10 cellular contexts compared by ENCODE assay signal in genomic region chr6:83481938-83482337, GRCh38. TPM values are rescaled to one million over a fixed set of nuclear protein-coding genes. Genes with fewer than 3 reads are reported as not detected.
"Had no signal": no experiment of that assay in that cellular context is flagged by ENCODE, and none has a peak within 500 bp of the region (broad histone marks: within the 10 kb centered on the region; RNA-seq: fewer than 3 reads in every experiment).

No MANE protein-coding gene starts in this region.

RNA-seq across cellular contexts. Expression of gene PRSS35, which starts 30.4 kb away (rescaled TPM):
- total RNA-seq: activated naive CD4-positive, alpha-beta T cell treated with anti-CD3 and anti-CD28 coated beads for 36 hours; activated naive CD4-positive, alpha-beta T cell treated with anti-CD3 and anti-CD28 coated beads, Interleukin-2, amount 50 U/mL, for 72 hours; activated naive CD8-positive, alpha-beta T cell treated with anti-CD3 and anti-CD28 coated beads for 36 hours; activated T-cell treated with anti-CD3 and anti-CD28 coated beads, Interleukin-2, amount 50 U/mL, for 4 hours; activated T-cell treated with anti-CD3 and anti-CD28 coated beads, Interleukin-2, amount 50 U/mL, for 72 hours; activated T-helper 1 cell treated with anti-CD3 and anti-CD28 coated beads, Interleukin-12 subunit alpha, Interleukin-12 subunit beta, Interleukin-2, Interleukin-4 antibody, amounts not matched to agents 30 ng/mL and 10 ng/mL and 1 ng/mL, durations not matched to agents 14 hours and 24 hours and 36 hours; activated T-helper 17 cell treated with anti-CD3 and anti-CD28 coated beads, Interleukin-2, amount 50 U/mL, for 72 hours; activated T-helper 2 cell treated with anti-CD3 and anti-CD28 coated beads, Interferon-gamma antibody, Interleukin-2, Interleukin-4, amounts not matched to agents 10 μg/mL and 5 μg/mL and 100 μg/mL, durations not matched to agents 14 hours and 24 hours and 36 hours; breast epithelium; bronchial epithelial cell had no signal

RNA-seq across cellular contexts. Expression of gene ME1, which starts 51.1 kb away (rescaled TPM):
- total RNA-seq: activated naive CD4-positive, alpha-beta T cell treated with anti-CD3 and anti-CD28 coated beads for 36 hours; activated naive CD4-positive, alpha-beta T cell treated with anti-CD3 and anti-CD28 coated beads, Interleukin-2, amount 50 U/mL, for 72 hours; activated naive CD8-positive, alpha-beta T cell treated with anti-CD3 and anti-CD28 coated beads for 36 hours; activated T-helper 1 cell treated with anti-CD3 and anti-CD28 coated beads, Interleukin-12 subunit alpha, Interleukin-12 subunit beta, Interleukin-2, Interleukin-4 antibody, amounts not matched to agents 30 ng/mL and 10 ng/mL and 1 ng/mL, durations not matched to agents 14 hours and 24 hours and 36 hours; activated T-helper 2 cell treated with anti-CD3 and anti-CD28 coated beads, Interferon-gamma antibody, Interleukin-2, Interleukin-4, amounts not matched to agents 10 μg/mL and 5 μg/mL and 100 μg/mL, durations not matched to agents 14 hours and 24 hours and 36 hours had no signal
